Comparison of ENCODE assay signal across 21 cellular contexts in the genomic region with DNA sequence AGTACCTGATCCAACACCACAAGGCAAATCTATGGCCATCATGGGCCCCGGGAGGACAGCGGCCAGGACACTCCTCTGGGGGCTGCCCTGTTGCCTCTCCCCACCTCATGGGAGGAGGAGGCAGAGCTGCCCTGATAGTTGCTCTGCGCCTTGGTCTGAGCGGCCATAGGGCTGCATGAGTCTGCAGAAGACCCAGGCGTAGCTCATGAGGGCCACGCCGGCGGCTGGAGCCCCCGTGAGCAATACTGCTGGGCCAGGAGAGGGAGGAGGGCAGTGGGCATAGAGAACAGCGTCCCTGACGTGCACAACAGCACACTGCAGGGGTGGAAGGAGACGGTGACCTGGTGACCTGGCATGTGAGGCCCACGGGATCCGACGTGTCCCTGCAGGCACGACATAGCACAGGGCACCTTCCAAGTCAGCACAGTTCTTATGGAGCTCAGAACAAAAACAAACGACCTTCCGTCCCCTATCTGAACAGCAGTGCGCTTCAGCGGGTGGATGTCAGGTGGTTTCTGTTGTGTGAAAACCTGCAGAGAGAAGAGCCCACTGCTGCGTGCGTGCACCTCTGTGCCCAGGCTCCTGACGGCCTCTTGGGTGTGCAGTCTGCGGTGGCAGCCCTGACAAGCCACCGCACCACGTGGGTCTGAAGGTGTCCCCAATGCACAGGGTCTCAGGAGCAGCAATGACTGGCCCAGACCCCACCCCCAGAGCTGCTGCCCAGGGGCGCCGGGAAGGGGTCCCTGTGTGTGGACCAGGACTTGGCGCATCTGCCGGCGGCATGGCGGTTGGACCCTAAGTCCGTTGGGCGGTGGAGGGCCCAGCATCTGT. TPM values are rescaled to one million over a fixed set of nuclear protein-coding genes. Genes with fewer than 3 reads are reported as not detected.
DNase-seq lines count a peak whose midpoint lies in the region; ATAC-seq, FAIRE-seq and TF ChIP-seq lines count a peak whose summit lies in the region.
"Had no signal": no experiment of that assay in that cellular context is flagged by ENCODE, and none has a peak within 500 bp of the region (broad histone marks: within the 10 kb centered on the region; RNA-seq: fewer than 3 reads in every experiment).

No MANE protein-coding gene starts in this region.

- no peak overlapping the region for H4K8ac ChIP-seq in mesenchymal stem cell (ENCODE audit: low read length)

- H3K9ac ChIP-seq in mammary epithelial cell (ENCODE audit: insufficient read depth, low read length) (no peak overlapping the region), astrocyte (ENCODE audit: low read length) (no peak overlapping the region), mesenchymal stem cell (ENCODE audit: low read length) (no peak overlapping the region)

- H3K4ac ChIP-seq in mesenchymal stem cell (ENCODE audit: low read depth in 1 of 2, low read length in 2 of 2) = no peak overlapping the region

- H3K27me3 ChIP-seq in mammary epithelial cell (ENCODE audit: insufficient read depth, low read length) (no peaks in the 10 kb centered on the region), breast epithelium (no peaks in the 10 kb centered on the region), astrocyte (ENCODE audit: insufficient read depth, low read length) (no peaks in the 10 kb centered on the region), mesenchymal stem cell (ENCODE audit: control insufficient read depth in 1 of 2, insufficient read depth in 1 of 2, low read length in 2 of 2) (no peaks in the 10 kb centered on the region), transverse colon (no peaks in the 10 kb centered on the region)

- no peak for TF ChIP-seq CTCF in mammary epithelial cell (conservative IDR thresholded peaks at IDR 0.05 in 1 of 2, IDR thresholded peaks at IDR 0.05 in 1 of 2; ENCODE audit: extremely low read depth in 1 of 2, insufficient read depth in 1 of 2, low read depth in 1 of 2, low read length in 2 of 2)
- no peak for TF ChIP-seq CTCF in breast epithelium (IDR thresholded peaks at IDR 0.05)
- no peak for TF ChIP-seq CTCF in astrocyte (IDR thresholded peaks at IDR 0.05; ENCODE audit: insufficient read depth, low read depth, low read length)
- TF ChIP-seq CTCF in transverse colon (IDR thresholded peaks at IDR 0.05) = no peak

- H3K36me3 Mint-ChIP-seq in astrocyte (ENCODE audit: low read depth, unreplicated experiment) = peaks cover 24% of the 10 kb centered on the region

- H2BK5ac ChIP-seq in mesenchymal stem cell (ENCODE audit: low read depth, low read length, poor library complexity, severe bottlenecking) = no peak overlapping the region

- no peak overlapping the region for H3K4me3 Mint-ChIP-seq in astrocyte (ENCODE audit: unreplicated experiment)
- H3K4me3 Mint-ChIP-seq: H9 had no signal

- H3K36me3 ChIP-seq in mammary epithelial cell (ENCODE audit: insufficient read depth, low read length) (peaks cover 5% of the 10 kb centered on the region), breast epithelium (no peaks in the 10 kb centered on the region), astrocyte (ENCODE audit: insufficient read depth, low read length) (peaks cover 13% of the 10 kb centered on the region), mesenchymal stem cell (ENCODE audit: control insufficient read depth in 1 of 2, insufficient read depth in 2 of 2, low read depth in 1 of 2, low read length in 2 of 2) (peaks cover 89 to 96% of the 10 kb centered on the region in 2 experiments), transverse colon (peaks cover 0 to 10% (median 0%) of the 10 kb centered on the region in 4 donors)

- peak overlapping the region in 1 of 2 experiments; percentile 36 for H3K23ac ChIP-seq in mesenchymal stem cell (ENCODE audit: low read length in 2 of 2)

- CTCF ChIA-PET in mammary epithelial cell (lab: Charles Lee; ENCODE audit: low non-redundant PET) = no interaction called here

- in situ Hi-C loops in mammary epithelial cell (cut with MboI; ENCODE audit: low sequenced_read_pairs in 2 of 2) (no loop called here), transverse colon (cut with MboI; ENCODE audit: low pct_ligation_motif_present in 1 of 4, low pct_unique_long_range_greater_than_20kb in 1 of 4, low sequenced_read_pairs in 3 of 4) (no loop called here)

- no peak for ATAC-seq in GM19324 (IDR thresholded peaks at IDR 0.05; ENCODE audit: low FRiP score, unreplicated experiment)

- no peak for DNase-seq in mammary epithelial cell
- DNase-seq in breast epithelium (ENCODE audit: low spot score in 2 of 2) = no peak
- DNase-seq in astrocyte (ENCODE audit: low read depth) = no peak
- no peak for DNase-seq in mesenchymal stem cell
- DNase-seq in transverse colon = no peak
- no peak for DNase-seq in NCI-H2227 treated with DMSO at 0.1 percent for 48 hours (lab: John Stamatoyannopoulos, UW)
- no peak for DNase-seq in globus pallidus (ENCODE audit: low spot score)
- DNase-seq: 8988T, H9, KBM-7, MV-4-11, NCI-H1105 treated with DMSO at 0.1 percent for 48 hours, NCI-H146, NCI-H1930, NCI-H526 treated with DMSO at 0.1 percent for 48 hours, RPMI8226, SIG-M5 had no signal

- H3K27me3 Mint-ChIP-seq in astrocyte (ENCODE audit: low read depth, unreplicated experiment) = no peaks in the 10 kb centered on the region

- dilution Hi-C loops in mammary epithelial cell (cut with HindIII; ENCODE audit: low sequenced_read_pairs) = no loop called here

- H3K4me1 ChIP-seq in mammary epithelial cell (ENCODE audit: insufficient read depth, low read length) (no peaks in the 10 kb centered on the region), breast epithelium (no peaks in the 10 kb centered on the region), astrocyte (ENCODE audit: insufficient read depth, low read length) (no peaks in the 10 kb centered on the region), mesenchymal stem cell (ENCODE audit: control insufficient read depth, insufficient read depth, low read depth, low read length) (peaks cover 15% of the 10 kb centered on the region), transverse colon (peaks cover 0 to 36% (median 16%) of the 10 kb centered on the region in 4 donors)

- no peak overlapping the region for H2BK12ac ChIP-seq in mesenchymal stem cell (ENCODE audit: low read length in 2 of 2)

- peak overlapping the region; percentile 56 for H4K91ac ChIP-seq in mesenchymal stem cell (ENCODE audit: low read length)

- 84% methylated on average over 27 of the region's 34 CpGs for WGBS in mammary epithelial cell (ENCODE audit: low coverage, missing lambda C conversion rate)
- 95% methylated on average over 34 of the region's 34 CpGs for WGBS in mesenchymal stem cell
- 80 to 87% methylated on average over 2 to 33 of the region's 34 CpGs for WGBS in transverse colon (ENCODE audit: low coverage in 1 of 2), 2 donors

- no peak overlapping the region for H2BK120ac ChIP-seq in mesenchymal stem cell (ENCODE audit: low read depth, low read length)

- H3K4me3 ChIP-seq in mammary epithelial cell (replicated peaks in 1 of 3; ENCODE audit: insufficient read depth in 1 of 3, low read depth in 2 of 3, low read length in 3 of 3) = no peak overlapping the region
- H3K4me3 ChIP-seq in breast epithelium = no peak overlapping the region
- H3K4me3 ChIP-seq in astrocyte (ENCODE audit: insufficient read depth, low read depth, low read length) = no peak overlapping the region
- H3K4me3 ChIP-seq in mesenchymal stem cell (ENCODE audit: insufficient read depth in 1 of 2, low read depth in 1 of 2, low read length in 2 of 2) = no peak overlapping the region
- H3K4me3 ChIP-seq in transverse colon = no peak overlapping the region
- H3K4me3 ChIP-seq: SK-N-MC had no signal

- H2BK15ac ChIP-seq in mesenchymal stem cell (ENCODE audit: low read depth, poor library complexity, severe bottlenecking) = no peak overlapping the region

- no peaks in the 10 kb centered on the region for H3K9me3 Mint-ChIP-seq in astrocyte (ENCODE audit: unreplicated experiment)
- H3K9me3 Mint-ChIP-seq: H9 had no signal

- no peak for FAIRE-seq in astrocyte (lab: Jason Lieb, UNC)
- FAIRE-seq: D721Med, GM18507 had no signal

- intact Hi-C loops in mammary epithelial cell (cut with micrococcal nuclease) = no loop called here
- intact Hi-C loops in breast epithelium (cut with DNase I; ENCODE audit: low total_unique reads) = no loop called here
- intact Hi-C loops in transverse colon (cut with DNase I; ENCODE audit: low total_unique reads) = no loop called here

- BruUV-seq in mammary epithelial cell (replicated peaks; lab: Mats Ljungman, UMichigan) = TSS peak; percentile 40

- no peak overlapping the region for H3K14ac ChIP-seq in mesenchymal stem cell (ENCODE audit: low read length in 2 of 2)

- H2AFZ ChIP-seq in mammary epithelial cell (ENCODE audit: low read depth, low read length) (no peak overlapping the region), astrocyte (ENCODE audit: low read depth, low read length) (no peak overlapping the region), mesenchymal stem cell (ENCODE audit: low read depth, low read length) (no peak overlapping the region)

- H3K79me1 ChIP-seq in mesenchymal stem cell (replicated peaks; ENCODE audit: low read length, poor library complexity, severe bottlenecking) = peaks cover 18% of the 10 kb centered on the region

- no peak for TF ChIP-seq EP300 in transverse colon (IDR thresholded peaks at IDR 0.05; ENCODE audit: low read depth)

- no peaks in the 10 kb centered on the region for H3K9me3 ChIP-seq in mammary epithelial cell (replicated peaks; ENCODE audit: insufficient read depth, low read length)
- no peaks in the 10 kb centered on the region for H3K9me3 ChIP-seq in breast epithelium
- no peaks in the 10 kb centered on the region for H3K9me3 ChIP-seq in astrocyte (ENCODE audit: insufficient read depth, low read depth, low read length)
- H3K9me3 ChIP-seq in mesenchymal stem cell (ENCODE audit: control insufficient read depth, low read length) = no peaks in the 10 kb centered on the region
- H3K9me3 ChIP-seq in transverse colon = no peaks in the 10 kb centered on the region

- peak overlapping the region; percentile 18 for H3K27ac Mint-ChIP-seq in astrocyte (ENCODE audit: unreplicated experiment)
- H3K27ac Mint-ChIP-seq: H9 had no signal

- no peak overlapping the region for H2AK5ac ChIP-seq in mesenchymal stem cell (ENCODE audit: low read length, severe bottlenecking)

- H3K27ac ChIP-seq in mammary epithelial cell (ENCODE audit: insufficient read depth, low read depth, low read length) = no peak overlapping the region
- no peak overlapping the region for H3K27ac ChIP-seq in breast epithelium
- H3K27ac ChIP-seq in astrocyte (ENCODE audit: low read depth, low read length) = no peak overlapping the region
- no peak overlapping the region for H3K27ac ChIP-seq in mesenchymal stem cell (ENCODE audit: low read length, poor library complexity, severe bottlenecking)
- peak overlapping the region in 3 of 4 donors; percentile 20 to 82 (median 24) for H3K27ac ChIP-seq in transverse colon
- H3K27ac ChIP-seq: SK-N-MC had no signal

- no peaks in the 10 kb centered on the region for H3K4me1 Mint-ChIP-seq in astrocyte (ENCODE audit: low read depth, unreplicated experiment)

- H3K4me2 ChIP-seq in mammary epithelial cell (ENCODE audit: insufficient read depth, low read depth, low read length) (no peak overlapping the region), astrocyte (ENCODE audit: low read length) (no peak overlapping the region), mesenchymal stem cell (ENCODE audit: low read length, poor library complexity, severe bottlenecking) (no peak overlapping the region)

- peaks cover 4% of the 10 kb centered on the region for H3K79me2 ChIP-seq in mammary epithelial cell (ENCODE audit: insufficient read depth, low read length)
- peaks cover 14% of the 10 kb centered on the region for H3K79me2 ChIP-seq in astrocyte (ENCODE audit: insufficient read depth, low read length)

- H3K18ac ChIP-seq in mesenchymal stem cell (ENCODE audit: low read depth in 1 of 2, low read length in 2 of 2) = no peak overlapping the region

- no peaks in the 10 kb centered on the region for H4K20me1 ChIP-seq in mammary epithelial cell (ENCODE audit: insufficient read depth, low read length)
- peaks cover 35% of the 10 kb centered on the region for H4K20me1 ChIP-seq in astrocyte (ENCODE audit: insufficient read depth, low read length)

- TF ChIP-seq POLR2A in breast epithelium (IDR thresholded peaks at IDR 0.05) (no peak), transverse colon (IDR thresholded peaks at IDR 0.05) (no peak)

RNA-seq across cellular contexts. Expression of gene STK25, which starts 13.0 kb away (rescaled TPM):
- total RNA-seq in mammary epithelial cell (100 to 1,000 TPM; 142 to 188 TPM), breast epithelium (100 to 1,000 TPM; 102 to 139 (median 126) TPM), astrocyte (185 and 211 TPM in 2 replicates), transverse colon (100 to 1,000 TPM; 159 to 427 (median 205) TPM)
- polyA plus RNA-seq in mammary epithelial cell = 240 TPM
- polyA minus RNA-seq in mammary epithelial cell = 552 TPM
- 86.3 TPM for polyA plus RNA-seq in mesenchymal stem cell (2013, experiment 1 of 2)
- 82.9 TPM for polyA plus RNA-seq in mesenchymal stem cell (2013, experiment 2 of 2)

Comparison
In these comparisons a context has a peak if more than half of its experiments do, and no peak if none do; other contexts are left out.
1. H3K27ac ChIP-seq: peak in transverse colon (3 of 4); none in mammary epithelial cell (single experiment), breast epithelium (0 of 2), astrocyte (single experiment) and mesenchymal stem cell (single experiment).